ENCODE assay signal across 8 cellular contexts in the genomic region with DNA sequence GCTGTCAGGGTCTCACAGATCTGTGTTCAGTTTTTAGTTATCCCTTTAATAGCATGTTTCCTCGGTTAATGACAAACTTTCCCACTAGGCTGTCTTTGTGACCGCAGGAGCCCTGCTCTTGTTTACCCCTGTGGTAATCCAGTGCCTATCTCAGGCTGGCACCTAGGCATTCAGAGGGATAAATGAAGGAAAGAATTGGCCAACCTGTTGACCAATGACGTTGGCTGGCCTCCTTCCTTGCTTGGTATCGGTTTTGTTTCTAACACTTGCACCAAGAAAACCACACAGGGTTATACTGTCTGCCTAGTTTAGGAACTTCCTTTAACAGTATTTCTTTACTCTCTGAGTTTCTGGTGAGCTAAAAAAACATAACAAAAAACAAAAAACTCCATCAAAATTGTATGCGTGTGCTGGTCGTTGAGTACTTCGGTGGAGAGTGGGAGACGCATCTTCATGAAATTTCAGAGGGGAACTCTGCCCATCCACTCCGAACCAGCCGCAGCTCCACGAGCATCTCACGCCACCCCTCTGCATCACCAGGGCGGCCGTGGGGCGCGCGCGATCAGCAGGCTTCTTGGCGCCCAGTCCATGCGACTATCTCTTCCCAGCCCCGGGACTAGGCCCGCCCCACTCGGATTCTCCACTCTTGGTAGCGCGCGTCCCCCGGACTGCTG. TPM values are rescaled to one million over a fixed set of nuclear protein-coding genes. Genes with fewer than 3 reads are reported as not detected.
DNase-seq lines count a peak whose midpoint lies in the region; ATAC-seq and TF ChIP-seq lines count a peak whose summit lies in the region.

No MANE protein-coding gene starts in this region.

- peaks cover 29% of the 10 kb centered on the region for H3K79me2 ChIP-seq in smooth muscle cell (ENCODE audit: low read depth)

- peak overlapping the region; percentile 94 for H3K4me2 ChIP-seq in smooth muscle cell

- H3F3A ChIP-seq in smooth muscle cell (ENCODE audit: low read depth): peaks cover 28% of the 10 kb centered on the region

- H3K27ac ChIP-seq in HUES6 (ENCODE audit: low read depth, low read length): no peak overlapping the region
- peak overlapping the region; percentile 95 for H3K27ac ChIP-seq in angular gyrus (ENCODE audit: low read depth, low read length)
- no peak overlapping the region for H3K27ac ChIP-seq in iPS-20b (ENCODE audit: low read length)
- peak overlapping the region; percentile 3 for H3K27ac ChIP-seq in smooth muscle cell (ENCODE audit: low read depth)

- no peaks in the 10 kb centered on the region for H3K36me3 ChIP-seq in HUES6 (ENCODE audit: control insufficient read depth, insufficient read depth, low read length)
- H3K36me3 ChIP-seq in iPS-20b (ENCODE audit: insufficient read depth, low read depth, low read length): no peaks in the 10 kb centered on the region
- H3K36me3 ChIP-seq in smooth muscle cell (ENCODE audit: low read depth): no peaks in the 10 kb centered on the region

- H2AFZ ChIP-seq in smooth muscle cell (ENCODE audit: low read depth): peak overlapping the region; percentile 60

- H3K27me3 ChIP-seq in HUES6 (ENCODE audit: control insufficient read depth, insufficient read depth, low read length) (peaks cover 51% of the 10 kb centered on the region), iPS-20b (ENCODE audit: insufficient read depth, low read length) (peaks cover 43% of the 10 kb centered on the region), smooth muscle cell (ENCODE audit: low read depth) (no peaks in the 10 kb centered on the region)

- H3K9me3 ChIP-seq in HUES6 (ENCODE audit: control insufficient read depth, insufficient read depth, low read depth, low read length) (no peaks in the 10 kb centered on the region), iPS-20b (ENCODE audit: insufficient read depth, low read depth, low read length) (no peaks in the 10 kb centered on the region), smooth muscle cell (replicated peaks; ENCODE audit: low read depth) (no peaks in the 10 kb centered on the region)

- ATAC-seq in GM21528 (IDR thresholded peaks at IDR 0.05; ENCODE audit: low FRiP score, unreplicated experiment): peak; percentile 57

- peaks cover 7% of the 10 kb centered on the region for H4K20me1 ChIP-seq in smooth muscle cell (ENCODE audit: low read depth)

- DNase-seq in GDM1 (lab: John Stamatoyannopoulos, UW): peak; percentile 78
- DNase-seq in smooth muscle cell (lab: John Stamatoyannopoulos, UW; ENCODE audit: unreplicated experiment): no peak
- no peak for DNase-seq in NCI-H1092 treated with DMSO at 0.1 percent for 48 hours (lab: John Stamatoyannopoulos, UW)
- no peak for DNase-seq in NCI-H82 treated with DMSO at 0.1 percent for 48 hours (lab: John Stamatoyannopoulos, UW; ENCODE audit: unreplicated experiment)

- H3K4me3 ChIP-seq in HUES6 (ENCODE audit: low read depth, low read length) (peak overlapping the region; percentile 89), iPS-20b (ENCODE audit: low read length) (peak overlapping the region; percentile 82), smooth muscle cell (peak overlapping the region; percentile 88)

- TF ChIP-seq CTCF in smooth muscle cell (IDR thresholded peaks at IDR 0.05; ENCODE audit: borderline replicate concordance, insufficient read depth, poor library complexity, severe bottlenecking): no peak

- H3K4me1 ChIP-seq in HUES6 (ENCODE audit: control insufficient read depth, insufficient read depth, low read length) (peaks cover 12% of the 10 kb centered on the region), iPS-20b (ENCODE audit: insufficient read depth, low read length) (peaks cover 14% of the 10 kb centered on the region; the same call in 1 of the 2 replicates), smooth muscle cell (ENCODE audit: low read depth) (peaks cover 20% of the 10 kb centered on the region)

- H3K9ac ChIP-seq in HUES6 (ENCODE audit: low read length) (peak overlapping the region; percentile 53), iPS-20b (ENCODE audit: low read depth, low read length) (peak overlapping the region; percentile 62; the same call in 1 of the 2 replicates), smooth muscle cell (ENCODE audit: low read depth) (no peak overlapping the region)

- WGBS in smooth muscle cell (ENCODE audit: low lambda C conversion rate): 23% methylated on average over 19 of the region's 27 CpGs

RNA-seq across cellular contexts. Expression of gene ENDOD1, which starts 0.6 kb away (rescaled TPM):
- total RNA-seq in smooth muscle cell: 124 and 125 TPM in 2 replicates
- 44.8 and 46.7 TPM in 2 replicates for polyA plus RNA-seq in smooth muscle cell

RNA-seq across cellular contexts. Expression of gene SRSF8, which starts 22.4 kb away (rescaled TPM):
- 39.9 and 43.5 TPM in 2 replicates for total RNA-seq in smooth muscle cell
- 40.5 and 50.6 TPM in 2 replicates for polyA plus RNA-seq in smooth muscle cell

RNA-seq across cellular contexts. Expression of gene KDM4F, which starts 39.9 kb away (rescaled TPM):
- not detected in 2 replicates for total RNA-seq in smooth muscle cell
- not detected in 2 replicates for polyA plus RNA-seq in smooth muscle cell

Comparison
In these comparisons a context has a peak if more than half of its experiments do, and no peak if none do; other contexts are left out.
1. H3K27ac ChIP-seq: peak in angular gyrus (single experiment) and smooth muscle cell (single experiment); none in HUES6 (single experiment) and iPS-20b (single experiment).
2. Peak in every context shown above with its lines, with median percentiles within 50 percentile points of each other: H3K4me3 ChIP-seq.